ENCODE assay signal across 1 cellular context in the genomic region with DNA sequence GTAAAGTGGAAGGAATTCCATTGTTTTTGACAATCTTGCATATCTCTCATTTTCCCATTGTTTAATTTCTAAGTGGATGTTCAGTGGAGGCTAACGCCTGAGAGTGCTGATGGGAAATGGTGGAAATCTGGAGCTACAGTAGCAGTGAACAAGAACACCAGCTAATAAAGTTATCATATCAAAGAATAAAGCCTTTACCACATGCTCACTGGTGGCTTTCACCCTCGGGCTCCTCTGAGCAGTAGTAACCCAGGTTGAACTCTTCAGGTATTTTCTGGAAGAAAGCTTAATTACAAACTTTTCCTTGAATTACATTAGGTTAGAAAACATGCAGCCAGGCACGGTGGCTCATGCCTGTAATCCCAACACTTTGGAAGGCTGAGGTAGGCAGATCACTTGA.
TF ChIP-seq lines count a peak whose summit lies in the region.

No MANE protein-coding gene starts in this region.

TF ChIP-seq in GM12878, 131 proteins besides CTCF, POLR2A, EP300 and RAD21:
- no peak for TF ChIP-seq SMAD1 (IDR thresholded peaks at IDR 0.05; ENCODE audit: low read depth, partially characterized antibody)
- TF ChIP-seq ZBTB40 (IDR thresholded peaks at IDR 0.05; ENCODE audit: borderline replicate concordance): peak; percentile 27; the same call in 1 of the 2 replicates
TF ChIP-seq in GM12878: peak in this region for 1.
